Comparison of ENCODE assay signal across 8 cellular contexts in genomic region chr2:72934683-72935610, GRCh38. TPM values are rescaled to one million over a fixed set of nuclear protein-coding genes. Genes with fewer than 3 reads are reported as not detected.
DNase-seq lines count a peak whose midpoint lies in the region; ATAC-seq, FAIRE-seq and TF ChIP-seq lines count a peak whose summit lies in the region.

No MANE protein-coding gene starts in this region.

- ATAC-seq in GM18511 (IDR thresholded peaks at IDR 0.05; ENCODE audit: unreplicated experiment) (peak; percentile 82), GM21576 (IDR thresholded peaks at IDR 0.05; ENCODE audit: unreplicated experiment) (no peak), GM18505 (IDR thresholded peaks at IDR 0.05; ENCODE audit: unreplicated experiment) (no peak)

- no peaks in the 10 kb centered on the region for H3K23me2 ChIP-seq in H1 (ENCODE audit: low read depth, low read length)

- peak overlapping the region; percentile 28; the same call in 1 of the 2 replicates for H2BK12ac ChIP-seq in H1 (ENCODE audit: low read depth, low read length)

- H3K9me3 ChIP-seq in H1 (ENCODE audit: insufficient read depth in 2 of 2, low read depth in 1 of 2, low read length in 1 of 2): no peaks in the 10 kb centered on the region

- H2BK15ac ChIP-seq in H1 (ENCODE audit: low read length): peak overlapping the region; percentile 99; the same call in 1 of the 2 replicates

- no peak overlapping the region for H3K18ac ChIP-seq in H1 (ENCODE audit: extremely low read depth, low read length)

- H3K4ac ChIP-seq in H1 (replicated peaks; ENCODE audit: insufficient read length, low read depth, low read length): no peak overlapping the region

- CTCF ChIA-PET in H1 (lab: Charles Lee; ENCODE audit: partially characterized antibody): interaction anchor here (0.6 to 25.6 kb wide), 22 partner anchors 9 to 242 kb away, joined by 3 to 490 read pairs (median 6); partner anchors contain the start of genes EMX1 and SPR

- no peaks in the 10 kb centered on the region for H3K36me3 ChIP-seq in H1 (ENCODE audit: control insufficient read depth in 2 of 4, insufficient read depth in 4 of 4, low read length in 3 of 4)

- H4K5ac ChIP-seq in H1 (ENCODE audit: insufficient read length, low read depth, low read length): no peak overlapping the region

- peak; percentile 79 to 80 for TF ChIP-seq RAD21 in H1 (IDR thresholded peaks at IDR 0.05 in 1 of 2, conservative IDR thresholded peaks at IDR 0.05 in 1 of 2; ENCODE audit: low read depth in 2 of 2, low read length in 2 of 2)

- FAIRE-seq in H1 (lab: Jason Lieb, UNC): no peak

- H3K4me1 ChIP-seq in H1 (replicated peaks in 1 of 4; ENCODE audit: control insufficient read depth in 3 of 4, insufficient read depth in 4 of 4, low read length in 3 of 4): peaks cover 0 to 16% (median 9%) of the 10 kb centered on the region in 4 experiments; a peak in 5 of 7 replicates

- H3K4me2 ChIP-seq in H1 (ENCODE audit: insufficient read depth in 1 of 2, low read depth in 2 of 2, low read length in 2 of 2): no peak overlapping the region

- DNase-seq in AG08396 (ENCODE audit: low spot score) (peak; percentile 32), HuH-7 (ENCODE audit: low spot score) (peak; percentile 89), H1 (ENCODE audit: low read depth in 1 of 2, low spot score in 2 of 2) (no peak), HCEC 1CT (no peak), NCI-H187 (lab: John Stamatoyannopoulos, UW) (no peak)

- peak overlapping the region; percentile 61; the same call in 1 of the 2 replicates for H2BK20ac ChIP-seq in H1 (ENCODE audit: low read length)

- H3K4me3 ChIP-seq in H1 (ENCODE audit: extremely low read depth in 1 of 4, insufficient read depth in 2 of 4, low read depth in 3 of 4, low read length in 4 of 4): no peak overlapping the region

- no peak overlapping the region for H3K27ac ChIP-seq in H1 (ENCODE audit: low read depth, low read length)

- peak overlapping the region; percentile 14; the same call in 1 of the 2 replicates for H2AK5ac ChIP-seq in H1 (ENCODE audit: low read depth, low read length)

- no peak overlapping the region for H4K8ac ChIP-seq in H1 (ENCODE audit: extremely low read depth, insufficient read depth, low read length)

- H2BK120ac ChIP-seq in H1 (replicated peaks; ENCODE audit: low read depth, low read length): no peak overlapping the region

- no peak overlapping the region for H2AFZ ChIP-seq in H1 (ENCODE audit: low read length)

- H3K56ac ChIP-seq in H1 (replicated peaks; ENCODE audit: insufficient read length, low read depth, low read length): no peak overlapping the region

- WGBS in H1 (ENCODE audit: extremely low coverage in 1 of 2, insufficient coverage in 1 of 2, insufficient read length in 1 of 2, insufficient replicate concordance in 2 of 2, low coverage in 1 of 2, low lambda C conversion rate in 2 of 2, missing lambda C conversion rate in 1 of 2), 2 experiments: 82% methylated on average over 14 of the region's 14 CpGs; no CpG with 5 or more reads in 1 of the 2 experiments

- no peaks in the 10 kb centered on the region for H4K20me1 ChIP-seq in H1 (replicated peaks in 1 of 2; ENCODE audit: control insufficient read depth in 1 of 2, insufficient read depth in 2 of 2, low read length in 2 of 2)

- H3K79me1 ChIP-seq in H1 (ENCODE audit: low read depth, low read length): no peaks in the 10 kb centered on the region

- no peak overlapping the region for H3K23ac ChIP-seq in H1 (ENCODE audit: insufficient read length)

- no peaks in the 10 kb centered on the region for H3K79me2 ChIP-seq in H1 (ENCODE audit: control insufficient read depth in 1 of 2, insufficient read depth in 2 of 2, low read length in 2 of 2)

- no peak overlapping the region for H3K9ac ChIP-seq in H1 (replicated peaks in 1 of 4; ENCODE audit: extremely low read depth in 1 of 4, low read depth in 3 of 4, low read length in 3 of 4)

- TF ChIP-seq EP300 in H1 (IDR thresholded peaks at IDR 0.05; ENCODE audit: borderline replicate concordance in 1 of 2, low read depth in 2 of 2, low read length in 2 of 2): no peak

- H3K14ac ChIP-seq in H1 (ENCODE audit: insufficient read length): no peak overlapping the region

- H2BK5ac ChIP-seq in H1 (ENCODE audit: low read depth, low read length): peak overlapping the region; percentile 30; the same call in 1 of the 2 replicates

- TF ChIP-seq POLR2A in H1 (IDR thresholded peaks at IDR 0.05; ENCODE audit: control extremely low read depth in 1 of 2, low read depth in 2 of 2, low read length in 2 of 2) (no peak), GM18505 (IDR thresholded peaks at IDR 0.05; ENCODE audit: borderline replicate concordance, extremely low read depth, insufficient read depth, insufficient read length) (no peak)

- H3K27me3 ChIP-seq in H1 (replicated peaks in 1 of 4; ENCODE audit: control insufficient read depth in 3 of 4, extremely low read depth in 1 of 4, insufficient read depth in 3 of 4, low read length in 3 of 4): peaks cover 0 to 19% (median 10%) of the 10 kb centered on the region in 4 experiments; a peak in 3 of 7 replicates

- peak in 2 of 3 experiments; percentile 77 to 79; a peak in 3 of 4 replicates for TF ChIP-seq CTCF in H1 (IDR thresholded peaks at IDR 0.05; ENCODE audit: control extremely low read depth in 1 of 3, insufficient read depth in 1 of 3, low read depth in 1 of 3, low read length in 3 of 3)

- peak overlapping the region; percentile 47 for H4K91ac ChIP-seq in H1 (replicated peaks; ENCODE audit: insufficient read length, low read length)

- POLR2A ChIA-PET in H1 (lab: Charles Lee; ENCODE audit: partially characterized antibody): interaction anchor here (0.6 to 4.2 kb wide), 11 partner anchors 8 to 42 kb away, joined by 3 to 17 read pairs (median 3); partner anchors contain the start of gene EMX1

TF ChIP-seq in H1, 55 proteins besides CTCF, POLR2A, EP300 and RAD21:
- TF ChIP-seq TAF7 (optimal IDR thresholded peaks at IDR 0.05; ENCODE audit: borderline replicate concordance, low read depth, low read length) (no peak), EZH2 (IDR thresholded peaks at IDR 0.05; ENCODE audit: low read depth, low read length, severe bottlenecking) (peak; percentile 40), YY1 (IDR thresholded peaks at IDR 0.05; ENCODE audit: low read depth, low read length) (peak; percentile 58; the same call in 1 of the 2 replicates), RXRA (IDR thresholded peaks at IDR 0.05; ENCODE audit: insufficient read depth, low read depth, low read length) (no peak), TAF1 (IDR thresholded peaks at IDR 0.05; ENCODE audit: low read depth, low read length) (no peak), GTF2F1 (IDR thresholded peaks at IDR 0.05; ENCODE audit: borderline replicate concordance, low read depth, low read length) (no peak), CBX5 (IDR thresholded peaks at IDR 0.05; ENCODE audit: low read depth, low read length) (no peak), BCL11A (IDR thresholded peaks at IDR 0.05; ENCODE audit: low read depth in 2 of 2, low read length in 2 of 2) (no peak), MAX (IDR thresholded peaks at IDR 0.05) (peak; percentile 61), ASH2L (IDR thresholded peaks at IDR 0.05; ENCODE audit: low read length) (no peak)

RNA-seq across cellular contexts. Expression of gene EMX1, which starts 17.6 kb away (rescaled TPM):
- total RNA-seq in H1 (2021; fragmentation: NEBNext Ultra II Directional; extraction: Animal tissue kit (Norgen Biotek cat#: 25700)): 4.8 and 4.9 TPM in 2 replicates
- polyA plus RNA-seq in H1 (2011; rRNA removed): 2.4 and 3.3 TPM in 2 replicates
- polyA plus RNA-seq in H1 (2011; cell fraction: cytosol; rRNA removed): 2.8 TPM
- 3.5 TPM for polyA plus RNA-seq in H1 (2011; cell fraction: nucleus; rRNA removed)
- polyA plus RNA-seq in H1 (2012, experiment 1 of 2): 2.2 to 3.8 TPM (median 3.0 TPM) in 4 replicates
- polyA plus RNA-seq in H1 (2012, experiment 2 of 2): 1.8 TPM
- 3.2 TPM for polyA plus RNA-seq in H1 (2013, experiment 1 of 2)
- 3.2 TPM for polyA plus RNA-seq in H1 (2013, experiment 2 of 2)
- polyA minus RNA-seq in H1 (2011; rRNA and poly(A)+ RNA removed): 1.1 and 2.1 TPM in 2 replicates
- polyA minus RNA-seq in H1 (2011; cell fraction: cytosol; rRNA and poly(A)+ RNA removed): 3.4 TPM
- polyA minus RNA-seq in H1 (2011; cell fraction: nucleus; rRNA and poly(A)+ RNA removed): 3.5 TPM

RNA-seq across cellular contexts. Expression of gene SPR, which starts 47.7 kb away (rescaled TPM):
- total RNA-seq in H1 (2021; fragmentation: NEBNext Ultra II Directional; extraction: Animal tissue kit (Norgen Biotek cat#: 25700)): 10.7 and 11.5 TPM in 2 replicates
- polyA plus RNA-seq in H1 (2011; rRNA removed): 4.2 and 4.5 TPM in 2 replicates
- polyA plus RNA-seq in H1 (2011; cell fraction: cytosol; rRNA removed): 8.9 TPM
- polyA plus RNA-seq in H1 (2011; cell fraction: nucleus; rRNA removed): 5.4 TPM
- 7.2 to 11.0 TPM (median 10.2 TPM) in 4 replicates for polyA plus RNA-seq in H1 (2012, experiment 1 of 2)
- 9.2 TPM for polyA plus RNA-seq in H1 (2012, experiment 2 of 2)
- 5.3 TPM for polyA plus RNA-seq in H1 (2013, experiment 1 of 2)
- 6.1 TPM for polyA plus RNA-seq in H1 (2013, experiment 2 of 2)
- 2.3 and 4.9 TPM in 2 replicates for polyA minus RNA-seq in H1 (2011; rRNA and poly(A)+ RNA removed)
- 4.0 TPM for polyA minus RNA-seq in H1 (2011; cell fraction: cytosol; rRNA and poly(A)+ RNA removed)
- polyA minus RNA-seq in H1 (2011; cell fraction: nucleus; rRNA and poly(A)+ RNA removed): 2.3 TPM

Comparison
In these comparisons a context has a peak if more than half of its experiments do, and no peak if none do; other contexts are left out.
1. DNase-seq: peak in AG08396 (single experiment) and HuH-7 (single experiment); none in H1 (0 of 2), HCEC 1CT (single experiment) and NCI-H187 (0 of 2).